Comparison of ENCODE assay signal across 2 cellular contexts in the genomic region with DNA sequence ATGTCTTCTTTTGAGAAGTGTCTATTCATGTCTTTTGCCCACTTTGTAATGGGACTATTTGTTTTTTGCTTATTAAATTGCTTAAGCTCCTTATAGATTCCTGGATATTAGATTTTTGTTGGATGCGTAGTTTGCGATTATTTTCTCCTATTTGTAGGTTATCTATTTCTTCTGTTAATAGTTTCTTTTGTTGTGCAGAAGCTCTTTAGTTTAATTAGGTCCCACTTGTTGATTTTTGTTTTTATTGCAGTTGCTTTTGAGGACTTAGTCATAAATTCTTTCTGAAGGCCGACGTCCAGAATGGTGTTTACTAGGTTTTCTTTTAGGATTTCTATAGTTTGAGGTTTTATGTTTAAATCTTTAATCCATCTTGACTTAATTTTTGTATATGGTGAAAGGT.
A peak's percentile ranks its signal among the peaks of the same experiment; 100 is the strongest.
TF ChIP-seq lines count a peak whose summit lies in the region.

No MANE protein-coding gene starts in this region.

TF ChIP-seq in HepG2, 621 proteins besides CTCF, POLR2A, EP300 and RAD21 (continued from another document):
- TF ChIP-seq ZNF850 (CRISPR knock-in tag; conservative IDR thresholded peaks at IDR 0.05) = no peak
- 0 out of 2 replicates have a peak, but pooled peaks have one; percentile 7 for TF ChIP-seq ATF7 (IDR thresholded peaks at IDR 0.05)
- no peak for TF ChIP-seq ATF7 (CRISPR knock-in tag; IDR thresholded peaks at IDR 0.05)
- 0 out of 2 replicates have a peak, but pooled peaks have one; percentile 83 for TF ChIP-seq PLRG1 (conservative IDR thresholded peaks at IDR 0.05)

TF ChIP-seq in HEK293, 187 proteins besides CTCF, POLR2A, EP300 and RAD21 (continued from another document):
- TF ChIP-seq, protein P1, sequence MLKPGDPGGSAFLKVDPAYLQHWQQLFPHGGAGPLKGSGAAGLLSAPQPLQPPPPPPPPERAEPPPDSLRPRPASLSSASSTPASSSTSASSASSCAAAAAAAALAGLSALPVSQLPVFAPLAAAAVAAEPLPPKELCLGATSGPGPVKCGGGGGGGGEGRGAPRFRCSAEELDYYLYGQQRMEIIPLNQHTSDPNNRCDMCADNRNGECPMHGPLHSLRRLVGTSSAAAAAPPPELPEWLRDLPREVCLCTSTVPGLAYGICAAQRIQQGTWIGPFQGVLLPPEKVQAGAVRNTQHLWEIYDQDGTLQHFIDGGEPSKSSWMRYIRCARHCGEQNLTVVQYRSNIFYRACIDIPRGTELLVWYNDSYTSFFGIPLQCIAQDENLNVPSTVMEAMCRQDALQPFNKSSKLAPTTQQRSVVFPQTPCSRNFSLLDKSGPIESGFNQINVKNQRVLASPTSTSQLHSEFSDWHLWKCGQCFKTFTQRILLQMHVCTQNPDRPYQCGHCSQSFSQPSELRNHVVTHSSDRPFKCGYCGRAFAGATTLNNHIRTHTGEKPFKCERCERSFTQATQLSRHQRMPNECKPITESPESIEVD (tag by site-specific recombination; IDR thresholded peaks at IDR 0.05) = peak; percentile 40
- TF ChIP-seq SCRT2 (tag by site-specific recombination; IDR thresholded peaks at IDR 0.05) = peak; percentile 87
